ENCODE assay signal across 31 cellular contexts in genomic region chr20:23562721-23563342, GRCh38. TPM values are rescaled to one million over a fixed set of nuclear protein-coding genes. Genes with fewer than 3 reads are reported as not detected.
"Had no signal": no experiment of that assay in that cellular context is flagged by ENCODE, and none has a peak within 500 bp of the region (broad histone marks: within the 10 kb centered on the region; RNA-seq: fewer than 3 reads in every experiment).

No MANE protein-coding gene starts in this region.

- ATAC-seq: activated CD4-positive, alpha-beta T cell treated with anti-CD3 and anti-CD28 coated beads for 36 hours; activated T-cell treated with anti-CD3 and anti-CD28 coated beads, Interleukin-2, amount 50 U/mL, for 4 hours; activated T-helper 17 cell treated with anti-CD3 and anti-CD28 coated beads, Interleukin-2, amount 50 U/mL, for 72 hours; gastroesophageal sphincter had no signal

- H3K27me3 ChIP-seq: brain microvascular endothelial cell, colonic mucosa, gastroesophageal sphincter had no signal

- H3K9me3 ChIP-seq: colonic mucosa had no signal

- H3K4me3 ChIP-seq: colonic mucosa, esophagus squamous epithelium, gastroesophageal sphincter had no signal

- DNase-seq: activated CD4-positive, alpha-beta memory T cell treated with anti-CD3 and anti-CD28 coated beads, Interleukin-2, amount 10 ng/mL, durations not matched to agents 7 days and 5 days; activated CD4-positive, alpha-beta T cell treated with anti-CD3 and anti-CD28 coated beads for 36 hours; activated CD4-positive, alpha-beta T cell treated with anti-CD3 and anti-CD28 coated beads, Interleukin-2, amount 10 ng/mL, durations not matched to agents 24 days and 14 days; activated CD4-positive, CD25-positive, alpha-beta regulatory T cell; activated CD4-positive, CD25-positive, alpha-beta regulatory T cell treated with anti-CD3 and anti-CD28 coated beads, Interleukin-2, amount 50 U/mL, for 72 hours; activated CD8-positive, alpha-beta memory T cell treated with anti-CD3 and anti-CD28 coated beads, Interleukin-2, amount 50 U/mL, for 48 hours; activated effector memory CD4-positive, alpha-beta T cell treated with Interleukin-2 at 50 U/mL for 16 hours; activated gamma-delta T cell treated with Interleukin-2 at 50 U/mL for 16 hours; activated naive CD4-positive, alpha-beta T cell treated with anti-CD3 and anti-CD28 coated beads, Interleukin-2, amount 50 U/mL, for 16 hours; activated naive CD4-positive, alpha-beta T cell treated with Interleukin-2 at 50 U/mL for 16 hours; activated T-cell treated with anti-CD3 and anti-CD28 coated beads, Interleukin-2, amount 50 U/mL, for 4 hours; amniotic stem cell; anterior cingulate cortex; brain microvascular endothelial cell; central memory CD4-positive, alpha-beta T cell; cerebellar nuclear complex; colonic mucosa; effector memory CD4-positive, alpha-beta T cell; erythroblast; esophagus squamous epithelium; foreskin melanocyte; T-helper 2 cell had no signal

- H3K27ac ChIP-seq: brain microvascular endothelial cell, colonic mucosa, esophagus squamous epithelium, gastroesophageal sphincter had no signal

- H3K36me3 ChIP-seq: brain microvascular endothelial cell, colonic mucosa, esophagus squamous epithelium, gastroesophageal sphincter had no signal

- H3K4me1 ChIP-seq: colonic mucosa, esophagus squamous epithelium, gastroesophageal sphincter had no signal

- FAIRE-seq: astrocyte had no signal

RNA-seq across cellular contexts. Expression of gene CST9L, which starts 5.5 kb away (rescaled TPM):
- total RNA-seq: activated CD4-positive, alpha-beta memory T cell treated with anti-CD3 and anti-CD28 coated beads, Interleukin-2, amount 10 ng/mL, durations not matched to agents 7 days and 5 days; activated CD4-positive, alpha-beta T cell treated with anti-CD3 and anti-CD28 coated beads for 36 hours; activated CD4-positive, alpha-beta T cell treated with anti-CD3 and anti-CD28 coated beads, Interleukin-2, amount 10 ng/mL, durations not matched to agents 24 days and 14 days; activated T-cell treated with anti-CD3 and anti-CD28 coated beads, Interleukin-2, amount 50 U/mL, for 4 hours; activated T-helper 17 cell treated with anti-CD3 and anti-CD28 coated beads, Interleukin-2, amount 50 U/mL, for 72 hours; astrocyte; colonic mucosa; dermis microvascular lymphatic vessel endothelial cell; esophagus squamous epithelium; fibroblast of lung; fibroblast of villous mesenchyme; gastroesophageal sphincter; glomerular endothelial cell; T-helper 1 cell treated with Interleukin-12 subunit alpha and Interleukin-12 subunit beta and Interleukin-4 antibody, amounts not matched to agents 30 ng/mL and 1 ng/mL, for 36 hours had no signal
- polyA plus RNA-seq: adipose tissue, fibroblast of lung had no signal

RNA-seq across cellular contexts. Expression of gene CST9, which starts 42.9 kb away (rescaled TPM):
- total RNA-seq: activated CD4-positive, alpha-beta memory T cell treated with anti-CD3 and anti-CD28 coated beads, Interleukin-2, amount 10 ng/mL, durations not matched to agents 7 days and 5 days; activated CD4-positive, alpha-beta T cell treated with anti-CD3 and anti-CD28 coated beads for 36 hours; activated CD4-positive, alpha-beta T cell treated with anti-CD3 and anti-CD28 coated beads, Interleukin-2, amount 10 ng/mL, durations not matched to agents 24 days and 14 days; activated T-cell treated with anti-CD3 and anti-CD28 coated beads, Interleukin-2, amount 50 U/mL, for 4 hours; activated T-helper 17 cell treated with anti-CD3 and anti-CD28 coated beads, Interleukin-2, amount 50 U/mL, for 72 hours; astrocyte; colonic mucosa; dermis microvascular lymphatic vessel endothelial cell; esophagus squamous epithelium; fibroblast of lung; fibroblast of villous mesenchyme; gastroesophageal sphincter; glomerular endothelial cell; T-helper 1 cell treated with Interleukin-12 subunit alpha and Interleukin-12 subunit beta and Interleukin-4 antibody, amounts not matched to agents 30 ng/mL and 1 ng/mL, for 36 hours had no signal
- polyA plus RNA-seq: adipose tissue, fibroblast of lung had no signal
